Comparison of ENCODE assay signal across 1 cellular context in genomic region chr6:44387346-44388134, GRCh38.
TF ChIP-seq lines count a peak whose summit lies in the region.

Gene CDC5L, plus strand, starts transcription at chr6:44387706. Its CDS starts 118 bp downstream, at chr6:44387824.

TF ChIP-seq in HepG2, 621 proteins besides CTCF, POLR2A, EP300 and RAD21 (continued from another document and continues in another):
- TF ChIP-seq ZNF407 (CRISPR knock-in tag; IDR thresholded peaks at IDR 0.05; ENCODE audit: not compliant biosample characterization) = peak; percentile 95
- no peak for TF ChIP-seq ISX (CRISPR knock-in tag; conservative IDR thresholded peaks at IDR 0.05)
- TF ChIP-seq ZSCAN21 (CRISPR knock-in tag; IDR thresholded peaks at IDR 0.05; ENCODE audit: borderline replicate concordance) = peak; percentile 85
- peak; percentile 97 for TF ChIP-seq CHCHD3 (CRISPR knock-in tag; IDR thresholded peaks at IDR 0.05)
- TF ChIP-seq CHD2 (IDR thresholded peaks at IDR 0.05; ENCODE audit: low read depth, low read length) = peak; percentile 99
- TF ChIP-seq TFAP4 (IDR thresholded peaks at IDR 0.05; ENCODE audit: borderline replicate concordance, low read depth) = peak; percentile 89
- TF ChIP-seq ZNF44 (CRISPR knock-in tag; IDR thresholded peaks at IDR 0.05) = peak; percentile 93; the same call in 1 of the 2 replicates
- no peak for TF ChIP-seq MAFF (IDR thresholded peaks at IDR 0.05; ENCODE audit: low read depth, low read length)
- no peak for TF ChIP-seq TEAD2 (CRISPR knock-in tag; IDR thresholded peaks at IDR 0.05)
- TF ChIP-seq RFXANK (CRISPR knock-in tag; IDR thresholded peaks at IDR 0.05) = peak; percentile 86
- peak; percentile 75 for TF ChIP-seq ZNF784 (CRISPR knock-in tag; IDR thresholded peaks at IDR 0.05; ENCODE audit: borderline replicate concordance)
- TF ChIP-seq ZNF75D (CRISPR knock-in tag; IDR thresholded peaks at IDR 0.05; ENCODE audit: borderline replicate concordance) = no peak
- TF ChIP-seq POGZ (CRISPR knock-in tag; IDR thresholded peaks at IDR 0.05) = peak; percentile 98
- TF ChIP-seq NFRKB (IDR thresholded peaks at IDR 0.05) = no peak
- TF ChIP-seq FOXJ3 (CRISPR knock-in tag; IDR thresholded peaks at IDR 0.05; ENCODE audit: borderline replicate concordance) = no peak; the same call in 1 of the 2 replicates
- TF ChIP-seq ZNF543 (CRISPR knock-in tag; IDR thresholded peaks at IDR 0.05) = peak; percentile 76; the same call in 1 of the 2 replicates
- TF ChIP-seq BATF2 (CRISPR knock-in tag; IDR thresholded peaks at IDR 0.05) = peak; percentile 68
- TF ChIP-seq SOX5 (CRISPR knock-in tag; IDR thresholded peaks at IDR 0.05; ENCODE audit: borderline replicate concordance) = peak; percentile 46; the same call in 1 of the 2 replicates
- TF ChIP-seq SNAI1 (CRISPR knock-in tag; IDR thresholded peaks at IDR 0.05; ENCODE audit: borderline replicate concordance) = peak; percentile 94; the same call in 1 of the 2 replicates
- peak; percentile 88; the same call in 1 of the 2 replicates for TF ChIP-seq MXD1 (CRISPR knock-in tag; IDR thresholded peaks at IDR 0.05)
- no peak for TF ChIP-seq DNMT1 (CRISPR knock-in tag; IDR thresholded peaks at IDR 0.05)
- no peak; the same call in 1 of the 2 replicates for TF ChIP-seq EHMT2 (IDR thresholded peaks at IDR 0.05; ENCODE audit: borderline replicate concordance, low read depth, low read length)
- peak; percentile 66 for TF ChIP-seq SRY (CRISPR knock-in tag; IDR thresholded peaks at IDR 0.05)
- TF ChIP-seq ZNF296 (CRISPR knock-in tag; conservative IDR thresholded peaks at IDR 0.05) = no peak
- TF ChIP-seq ZNF891 (CRISPR knock-in tag; IDR thresholded peaks at IDR 0.05) = peak; percentile 87; the same call in 1 of the 2 replicates
- TF ChIP-seq ZSCAN29 (CRISPR knock-in tag; conservative IDR thresholded peaks at IDR 0.05) = no peak
- no peak for TF ChIP-seq SMC3 (IDR thresholded peaks at IDR 0.05; ENCODE audit: low read length)
- no peak for TF ChIP-seq STAG1 (CRISPR knock-in tag; IDR thresholded peaks at IDR 0.05)
- peak; percentile 91 for TF ChIP-seq ELF3 (CRISPR knock-in tag; IDR thresholded peaks at IDR 0.05)
- peak; percentile 87; the same call in 1 of the 2 replicates for TF ChIP-seq ZNF556 (CRISPR knock-in tag; IDR thresholded peaks at IDR 0.05; ENCODE audit: borderline replicate concordance)
- peak; percentile 73 for TF ChIP-seq ZNF343 (CRISPR knock-in tag; IDR thresholded peaks at IDR 0.05)
- TF ChIP-seq HMG20A (CRISPR knock-in tag; IDR thresholded peaks at IDR 0.05; ENCODE audit: borderline replicate concordance) = no peak; the same call in none of the 2 replicates
- peak; percentile 10; the same call in 1 of the 2 replicates for TF ChIP-seq SMAD1 (CRISPR knock-in tag; IDR thresholded peaks at IDR 0.05; ENCODE audit: borderline replicate concordance, low read depth)
- TF ChIP-seq ZNF510 (CRISPR knock-in tag; IDR thresholded peaks at IDR 0.05; ENCODE audit: low read depth) = 0 out of 2 replicates have a peak, but pooled peaks have one; percentile 41
- no peak for TF ChIP-seq ZNF678 (CRISPR knock-in tag; IDR thresholded peaks at IDR 0.05)
- no peak; the same call in none of the 2 replicates for TF ChIP-seq SIX4 (CRISPR knock-in tag; IDR thresholded peaks at IDR 0.05)
- TF ChIP-seq ZMYM3 (CRISPR knock-in tag; IDR thresholded peaks at IDR 0.05) = no peak
- TF ChIP-seq MNT (IDR thresholded peaks at IDR 0.05) = no peak; the same call in 1 of the 2 replicates
- peak; percentile 38 for TF ChIP-seq RBM39 (IDR thresholded peaks at IDR 0.05; ENCODE audit: low read depth, low read length, poor library complexity, severe bottlenecking)
- peak; percentile 65; the same call in 1 of the 2 replicates for TF ChIP-seq RXRA (CRISPR knock-in tag; IDR thresholded peaks at IDR 0.05)
- TF ChIP-seq NFYB (CRISPR knock-in tag; IDR thresholded peaks at IDR 0.05) = peak; percentile 70
- TF ChIP-seq MBD4 (IDR thresholded peaks at IDR 0.05; ENCODE audit: borderline replicate concordance, low read length) = no peak
- TF ChIP-seq ZBTB40 (IDR thresholded peaks at IDR 0.05) = no peak
- peak; percentile 86 for TF ChIP-seq ZBTB40 (CRISPR knock-in tag; IDR thresholded peaks at IDR 0.05)
